Comparison of ENCODE assay signal across 1 cellular context in the genomic region with DNA sequence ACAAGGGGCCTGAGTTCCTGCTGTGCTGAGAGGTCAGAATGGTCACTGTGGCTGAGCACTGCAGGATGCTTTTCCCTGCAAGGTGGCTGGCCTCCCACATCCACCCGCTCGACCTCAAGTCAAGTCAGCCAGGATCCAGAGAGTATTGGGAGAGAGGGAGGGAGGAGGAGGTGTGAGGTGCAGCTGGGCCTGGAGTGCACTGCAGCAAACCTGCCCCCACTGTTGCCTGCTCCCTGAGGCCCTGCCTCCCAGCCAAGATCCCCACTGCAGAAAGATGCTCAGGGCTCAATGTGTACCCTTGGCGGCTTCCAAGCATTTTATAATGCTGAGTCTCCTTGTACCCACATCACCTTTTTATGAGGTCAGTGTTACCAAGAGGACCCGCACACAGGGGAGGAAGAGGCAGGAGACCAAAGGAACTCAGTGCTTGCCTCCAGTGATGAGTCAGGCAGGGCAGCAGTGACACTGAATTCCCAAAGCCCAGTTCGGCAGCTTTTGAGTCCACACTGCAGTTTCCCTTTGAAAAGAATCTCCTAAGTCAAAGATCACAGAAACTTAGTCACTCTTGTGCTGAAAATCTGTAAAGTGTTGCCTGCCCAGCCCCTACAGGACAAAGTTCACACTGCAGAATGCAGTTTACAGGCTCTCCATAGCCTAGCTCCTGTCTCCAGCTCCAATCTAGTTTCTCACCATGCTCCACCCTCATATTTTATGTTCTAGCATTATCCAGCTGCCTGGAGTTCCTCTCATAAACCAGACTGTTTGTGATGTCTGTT.
TF ChIP-seq lines count a peak whose summit lies in the region.

No MANE protein-coding gene starts in this region.

TF ChIP-seq in WTC11, 78 proteins besides CTCF, POLR2A, EP300 and RAD21 (continued from another document):
- no peak for TF ChIP-seq ARID4B (CRISPR knock-in tag; IDR thresholded peaks at IDR 0.05; ENCODE audit: borderline replicate concordance)
- TF ChIP-seq, protein P1, sequence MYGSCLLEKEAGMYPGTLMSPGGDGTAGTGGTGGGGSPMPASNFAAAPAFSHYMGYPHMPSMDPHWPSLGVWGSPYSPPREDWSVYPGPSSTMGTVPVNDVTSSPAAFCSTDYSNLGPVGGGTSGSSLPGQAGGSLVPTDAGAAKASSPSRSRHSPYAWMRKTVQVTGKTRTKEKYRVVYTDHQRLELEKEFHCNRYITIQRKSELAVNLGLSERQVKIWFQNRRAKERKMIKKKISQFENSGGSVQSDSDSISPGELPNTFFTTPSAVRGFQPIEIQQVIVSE (CRISPR knock-in tag; IDR thresholded peaks at IDR 0.05; ENCODE audit: borderline replicate concordance), result no peak
- TF ChIP-seq, protein P2, sequence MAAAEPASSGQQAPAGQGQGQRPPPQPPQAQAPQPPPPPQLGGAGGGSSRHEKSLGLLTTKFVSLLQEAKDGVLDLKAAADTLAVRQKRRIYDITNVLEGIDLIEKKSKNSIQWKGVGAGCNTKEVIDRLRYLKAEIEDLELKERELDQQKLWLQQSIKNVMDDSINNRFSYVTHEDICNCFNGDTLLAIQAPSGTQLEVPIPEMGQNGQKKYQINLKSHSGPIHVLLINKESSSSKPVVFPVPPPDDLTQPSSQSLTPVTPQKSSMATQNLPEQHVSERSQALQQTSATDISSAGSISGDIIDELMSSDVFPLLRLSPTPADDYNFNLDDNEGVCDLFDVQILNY (CRISPR knock-in tag; IDR thresholded peaks at IDR 0.05), result no peak
